2 cellular contexts compared by ENCODE assay signal in the genomic region with DNA sequence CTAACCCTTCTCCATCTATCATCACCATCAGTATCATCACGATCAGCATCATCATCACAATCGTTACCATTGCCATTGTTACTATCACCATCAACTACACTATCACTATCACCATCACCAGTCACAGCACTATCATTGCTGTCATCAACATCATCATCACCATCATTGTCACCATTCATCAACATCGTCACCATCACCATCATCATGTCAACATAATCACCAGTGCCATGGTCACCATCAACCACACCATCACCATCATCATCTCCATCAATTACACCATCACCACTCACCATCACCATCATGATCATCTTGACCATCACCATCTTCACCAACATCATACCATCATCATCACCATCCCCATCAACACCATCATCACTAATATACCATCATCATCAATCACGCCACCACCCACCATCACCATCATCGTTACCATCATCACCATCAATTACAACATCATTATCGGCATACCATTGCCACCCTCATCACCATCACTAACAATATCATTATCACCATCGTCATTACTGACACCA.
TF ChIP-seq lines count a peak whose summit lies in the region.

No MANE protein-coding gene starts in this region.

TF ChIP-seq in A549, 52 proteins besides CTCF, POLR2A, EP300 and RAD21:
- TF ChIP-seq KDM1A (IDR thresholded peaks at IDR 0.05; ENCODE audit: low read depth) (no peak), GATA3 (IDR thresholded peaks at IDR 0.05; ENCODE audit: borderline replicate concordance) (no peak), CHD4 (IDR thresholded peaks at IDR 0.05; ENCODE audit: borderline replicate concordance) (no peak), CBX8 (IDR thresholded peaks at IDR 0.05) (no peak), NPAS2 (CRISPR knock-in tag; IDR thresholded peaks at IDR 0.05; ENCODE audit: borderline replicate concordance) (no peak), KDM5A (IDR thresholded peaks at IDR 0.05) (no peak), NR3C1 (IDR thresholded peaks at IDR 0.05) (no peak), TFCP2L1 (CRISPR knock-in tag; IDR thresholded peaks at IDR 0.05) (no peak), ESRRA (IDR thresholded peaks at IDR 0.05; ENCODE audit: borderline replicate concordance, low read length) (no peak), TP53 (CRISPR knock-in tag; IDR thresholded peaks at IDR 0.05) (no peak), EHF (CRISPR knock-in tag; IDR thresholded peaks at IDR 0.05) (no peak), BHLHE40 (IDR thresholded peaks at IDR 0.05; ENCODE audit: low read depth, low read length) (no peak)
- TF ChIP-seq, protein P1, sequence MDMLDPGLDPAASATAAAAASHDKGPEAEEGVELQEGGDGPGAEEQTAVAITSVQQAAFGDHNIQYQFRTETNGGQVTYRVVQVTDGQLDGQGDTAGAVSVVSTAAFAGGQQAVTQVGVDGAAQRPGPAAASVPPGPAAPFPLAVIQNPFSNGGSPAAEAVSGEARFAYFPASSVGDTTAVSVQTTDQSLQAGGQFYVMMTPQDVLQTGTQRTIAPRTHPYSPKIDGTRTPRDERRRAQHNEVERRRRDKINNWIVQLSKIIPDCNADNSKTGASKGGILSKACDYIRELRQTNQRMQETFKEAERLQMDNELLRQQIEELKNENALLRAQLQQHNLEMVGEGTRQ (IDR thresholded peaks at IDR 0.05): no peak
- TF ChIP-seq, protein P2, sequence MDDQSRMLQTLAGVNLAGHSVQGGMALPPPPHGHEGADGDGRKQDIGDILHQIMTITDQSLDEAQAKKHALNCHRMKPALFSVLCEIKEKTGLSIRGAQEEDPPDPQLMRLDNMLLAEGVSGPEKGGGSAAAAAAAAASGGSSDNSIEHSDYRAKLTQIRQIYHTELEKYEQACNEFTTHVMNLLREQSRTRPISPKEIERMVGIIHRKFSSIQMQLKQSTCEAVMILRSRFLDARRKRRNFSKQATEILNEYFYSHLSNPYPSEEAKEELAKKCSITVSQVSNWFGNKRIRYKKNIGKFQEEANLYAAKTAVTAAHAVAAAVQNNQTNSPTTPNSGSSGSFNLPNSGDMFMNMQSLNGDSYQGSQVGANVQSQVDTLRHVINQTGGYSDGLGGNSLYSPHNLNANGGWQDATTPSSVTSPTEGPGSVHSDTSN (IDR thresholded peaks at IDR 0.05): no peak
- TF ChIP-seq, protein P3, sequence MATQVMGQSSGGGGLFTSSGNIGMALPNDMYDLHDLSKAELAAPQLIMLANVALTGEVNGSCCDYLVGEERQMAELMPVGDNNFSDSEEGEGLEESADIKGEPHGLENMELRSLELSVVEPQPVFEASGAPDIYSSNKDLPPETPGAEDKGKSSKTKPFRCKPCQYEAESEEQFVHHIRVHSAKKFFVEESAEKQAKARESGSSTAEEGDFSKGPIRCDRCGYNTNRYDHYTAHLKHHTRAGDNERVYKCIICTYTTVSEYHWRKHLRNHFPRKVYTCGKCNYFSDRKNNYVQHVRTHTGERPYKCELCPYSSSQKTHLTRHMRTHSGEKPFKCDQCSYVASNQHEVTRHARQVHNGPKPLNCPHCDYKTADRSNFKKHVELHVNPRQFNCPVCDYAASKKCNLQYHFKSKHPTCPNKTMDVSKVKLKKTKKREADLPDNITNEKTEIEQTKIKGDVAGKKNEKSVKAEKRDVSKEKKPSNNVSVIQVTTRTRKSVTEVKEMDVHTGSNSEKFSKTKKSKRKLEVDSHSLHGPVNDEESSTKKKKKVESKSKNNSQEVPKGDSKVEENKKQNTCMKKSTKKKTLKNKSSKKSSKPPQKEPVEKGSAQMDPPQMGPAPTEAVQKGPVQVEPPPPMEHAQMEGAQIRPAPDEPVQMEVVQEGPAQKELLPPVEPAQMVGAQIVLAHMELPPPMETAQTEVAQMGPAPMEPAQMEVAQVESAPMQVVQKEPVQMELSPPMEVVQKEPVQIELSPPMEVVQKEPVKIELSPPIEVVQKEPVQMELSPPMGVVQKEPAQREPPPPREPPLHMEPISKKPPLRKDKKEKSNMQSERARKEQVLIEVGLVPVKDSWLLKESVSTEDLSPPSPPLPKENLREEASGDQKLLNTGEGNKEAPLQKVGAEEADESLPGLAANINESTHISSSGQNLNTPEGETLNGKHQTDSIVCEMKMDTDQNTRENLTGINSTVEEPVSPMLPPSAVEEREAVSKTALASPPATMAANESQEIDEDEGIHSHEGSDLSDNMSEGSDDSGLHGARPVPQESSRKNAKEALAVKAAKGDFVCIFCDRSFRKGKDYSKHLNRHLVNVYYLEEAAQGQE (IDR thresholded peaks at IDR 0.05): no peak
- TF ChIP-seq, protein P4, sequence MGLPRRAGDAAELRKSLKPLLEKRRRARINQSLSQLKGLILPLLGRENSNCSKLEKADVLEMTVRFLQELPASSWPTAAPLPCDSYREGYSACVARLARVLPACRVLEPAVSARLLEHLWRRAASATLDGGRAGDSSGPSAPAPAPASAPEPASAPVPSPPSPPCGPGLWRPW (IDR thresholded peaks at IDR 0.05): no peak
TF ChIP-seq in A549: peak in this region for 0.

TF ChIP-seq in IMR-90, 13 proteins besides CTCF, POLR2A, EP300 and RAD21:
- TF ChIP-seq MXI1 (IDR thresholded peaks at IDR 0.05; ENCODE audit: borderline replicate concordance, low read depth, low read length) (no peak), CHD1 (IDR thresholded peaks at IDR 0.05; ENCODE audit: low read depth, low read length) (no peak), CEBPB (IDR thresholded peaks at IDR 0.05; ENCODE audit: low read depth, low read length) (no peak), SMC3 (IDR thresholded peaks at IDR 0.05; ENCODE audit: low read depth, low read length) (no peak), MAFK (IDR thresholded peaks at IDR 0.05; ENCODE audit: low read depth, low read length) (no peak), NFE2L2 (IDR thresholded peaks at IDR 0.05; ENCODE audit: low read depth, low read length) (no peak), FOS (IDR thresholded peaks at IDR 0.05; ENCODE audit: low read depth, low read length) (no peak), RFX5 (IDR thresholded peaks at IDR 0.05; ENCODE audit: low read depth, low read length) (no peak), RCOR1 (IDR thresholded peaks at IDR 0.05; ENCODE audit: insufficient replicate concordance, low read length) (no peak), BHLHE40 (IDR thresholded peaks at IDR 0.05; ENCODE audit: low read depth, low read length) (no peak), MAZ (IDR thresholded peaks at IDR 0.05; ENCODE audit: borderline replicate concordance, low read depth, low read length) (no peak)
- TF ChIP-seq, protein P5, sequence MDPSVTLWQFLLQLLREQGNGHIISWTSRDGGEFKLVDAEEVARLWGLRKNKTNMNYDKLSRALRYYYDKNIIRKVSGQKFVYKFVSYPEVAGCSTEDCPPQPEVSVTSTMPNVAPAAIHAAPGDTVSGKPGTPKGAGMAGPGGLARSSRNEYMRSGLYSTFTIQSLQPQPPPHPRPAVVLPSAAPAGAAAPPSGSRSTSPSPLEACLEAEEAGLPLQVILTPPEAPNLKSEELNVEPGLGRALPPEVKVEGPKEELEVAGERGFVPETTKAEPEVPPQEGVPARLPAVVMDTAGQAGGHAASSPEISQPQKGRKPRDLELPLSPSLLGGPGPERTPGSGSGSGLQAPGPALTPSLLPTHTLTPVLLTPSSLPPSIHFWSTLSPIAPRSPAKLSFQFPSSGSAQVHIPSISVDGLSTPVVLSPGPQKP (IDR thresholded peaks at IDR 0.05; ENCODE audit: borderline replicate concordance, low read depth, low read length): no peak
- TF ChIP-seq, protein P1 (IDR thresholded peaks at IDR 0.05; ENCODE audit: low read depth, low read length): no peak
TF ChIP-seq in IMR-90: peak in this region for 0.
